9 cellular contexts compared by ENCODE assay signal in the genomic region with DNA sequence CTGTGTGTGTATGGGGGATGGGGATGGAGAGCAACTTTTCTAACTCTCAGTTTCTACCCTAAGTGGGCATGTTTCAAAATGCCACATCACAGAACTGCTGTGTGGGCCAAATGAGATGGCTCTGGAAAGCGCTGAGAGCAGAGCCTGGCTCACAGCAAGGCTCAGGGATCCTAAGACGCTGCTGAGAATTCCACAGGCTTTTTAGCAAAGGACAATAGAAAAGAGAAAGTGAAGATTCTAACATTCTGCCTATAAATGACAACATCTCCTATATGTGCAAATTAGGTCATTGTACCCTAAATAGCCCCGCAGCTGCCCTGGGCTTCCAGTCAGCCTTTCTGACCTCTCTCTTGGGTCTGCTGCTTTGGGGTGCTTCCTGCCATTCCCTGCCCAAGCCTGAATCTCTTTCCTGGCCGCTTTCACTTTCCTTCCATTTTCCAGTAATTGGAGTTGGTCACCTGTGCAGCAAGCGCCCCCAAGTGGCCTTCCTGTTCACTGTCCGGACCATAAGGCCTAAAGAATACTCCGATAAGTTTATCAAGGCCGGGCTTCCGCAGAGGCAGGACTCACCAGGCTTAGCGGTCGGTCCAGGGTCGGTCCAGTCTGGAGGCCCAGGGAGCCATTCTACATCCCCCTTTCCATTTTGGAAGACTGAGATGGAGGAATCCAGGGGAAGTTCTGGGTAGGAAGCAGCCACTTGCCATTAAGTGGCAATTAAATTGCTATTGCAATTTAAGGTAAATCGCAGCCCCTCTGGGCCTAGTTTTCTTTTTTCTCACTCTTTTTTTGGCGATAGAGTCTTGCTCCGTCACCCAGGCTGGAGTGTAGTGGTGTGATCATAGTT. TPM values are rescaled to one million over a fixed set of nuclear protein-coding genes. Genes with fewer than 3 reads are reported as not detected.
A peak's percentile ranks its signal among the peaks of the same experiment; 100 is the strongest.
DNase-seq lines count a peak whose midpoint lies in the region; ATAC-seq and TF ChIP-seq lines count a peak whose summit lies in the region.
"Had no signal": no experiment of that assay in that cellular context is flagged by ENCODE, and none has a peak within 500 bp of the region (broad histone marks: within the 10 kb centered on the region; RNA-seq: fewer than 3 reads in every experiment).

No MANE protein-coding gene starts in this region.

- TF ChIP-seq CTCF in Peyer's patch (IDR thresholded peaks at IDR 0.05) = peak; percentile 79 to 98 (median 94)

- H3K36me3 ChIP-seq in Peyer's patch = no peaks in the 10 kb centered on the region

- peak; percentile 31; the same call in 1 of the 2 replicates for TF ChIP-seq EP300 in Ishikawa (IDR thresholded peaks at IDR 0.05; ENCODE audit: borderline replicate concordance)

- peak; percentile 94 for DNase-seq in DMS53 (lab: John Stamatoyannopoulos, UW)
- DNase-seq in Peyer's patch = peak; percentile 91 to 96 (median 91)
- peak; percentile 53 for DNase-seq in activated T-helper 1 cell treated with Interleukin-2 at 50 U/mL for 16 hours (ENCODE audit: low read depth)
- DNase-seq in fibroblast of gingiva (ENCODE audit: low read depth) = peak; percentile 84
- peak; percentile 81 for DNase-seq in natural killer cell treated with Interleukin-12 subunit alpha and Interleukin-12 subunit beta and Interleukin-15 and Interleukin-18, amount 100 ng/mL, for 72 hours (ENCODE audit: low spot score)

- TF ChIP-seq RAD21 in Ishikawa (IDR thresholded peaks at IDR 0.05; ENCODE audit: low read depth) = peak; percentile 100

- H3K9me3 Mint-ChIP-seq in natural killer cell treated with Interleukin-12 subunit alpha and Interleukin-12 subunit beta and Interleukin-15 and Interleukin-18, amount 100 ng/mL, for 72 hours = no peaks in the 10 kb centered on the region
- H3K9me3 Mint-ChIP-seq in stimulated activated memory B cell treated with anti-CD40 and anti-IgM and Interleukin-4, amounts not matched to agents 10 μg/mL and 1 μg/mL and 100 μg/mL, for 72 hours = peaks cover 3% of the 10 kb centered on the region

- H3K4me3 ChIP-seq in Peyer's patch = peak overlapping the region in 3 of 4 donors; percentile 27 to 40 (median 36)

- no peaks in the 10 kb centered on the region for H3K27me3 ChIP-seq in Peyer's patch

- H3K4me1 ChIP-seq in Peyer's patch = peaks cover 3 to 21% (median 5%) of the 10 kb centered on the region in 4 donors

- no peaks in the 10 kb centered on the region for H3K9me3 ChIP-seq in Peyer's patch

- H3K4me1 Mint-ChIP-seq in natural killer cell treated with Interleukin-12 subunit alpha and Interleukin-12 subunit beta and Interleukin-15 and Interleukin-18, amount 100 ng/mL, for 72 hours (ENCODE audit: low read depth in 2 of 2) = peaks cover 9 to 14% of the 10 kb centered on the region in 2 donors
- H3K4me1 Mint-ChIP-seq in stimulated activated memory B cell treated with anti-CD40 and anti-IgM and Interleukin-4, amounts not matched to agents 10 μg/mL and 1 μg/mL and 100 μg/mL, for 72 hours = peaks cover 41% of the 10 kb centered on the region

- ATAC-seq in natural killer cell treated with Interleukin-12 subunit alpha and Interleukin-12 subunit beta and Interleukin-15 and Interleukin-18, amount 100 ng/mL, for 72 hours = peak; percentile 85 to 88
- ATAC-seq in stimulated activated memory B cell treated with anti-CD40 and anti-IgM and Interleukin-4, amounts not matched to agents 10 μg/mL and 1 μg/mL and 100 μg/mL, for 72 hours = peak; percentile 76
- ATAC-seq in HG02973 (IDR thresholded peaks at IDR 0.05; ENCODE audit: unreplicated experiment) = no peak

- H3K27me3 Mint-ChIP-seq in natural killer cell treated with Interleukin-12 subunit alpha and Interleukin-12 subunit beta and Interleukin-15 and Interleukin-18, amount 100 ng/mL, for 72 hours = no peaks in the 10 kb centered on the region
- H3K27me3 Mint-ChIP-seq in stimulated activated memory B cell treated with anti-CD40 and anti-IgM and Interleukin-4, amounts not matched to agents 10 μg/mL and 1 μg/mL and 100 μg/mL, for 72 hours = peaks cover 9% of the 10 kb centered on the region

- H3K27ac ChIP-seq in Peyer's patch = peak overlapping the region; percentile 31 to 78 (median 51)

- no peaks in the 10 kb centered on the region for H3K36me3 Mint-ChIP-seq in natural killer cell treated with Interleukin-12 subunit alpha and Interleukin-12 subunit beta and Interleukin-15 and Interleukin-18, amount 100 ng/mL, for 72 hours
- no peaks in the 10 kb centered on the region for H3K36me3 Mint-ChIP-seq in stimulated activated memory B cell treated with anti-CD40 and anti-IgM and Interleukin-4, amounts not matched to agents 10 μg/mL and 1 μg/mL and 100 μg/mL, for 72 hours

- peak in 1 of 2 donors; percentile 20 for TF ChIP-seq POLR2A in Peyer's patch (IDR thresholded peaks at IDR 0.05)

- peak overlapping the region; percentile 65 to 81 for H3K27ac Mint-ChIP-seq in natural killer cell treated with Interleukin-12 subunit alpha and Interleukin-12 subunit beta and Interleukin-15 and Interleukin-18, amount 100 ng/mL, for 72 hours
- H3K27ac Mint-ChIP-seq in stimulated activated memory B cell treated with anti-CD40 and anti-IgM and Interleukin-4, amounts not matched to agents 10 μg/mL and 1 μg/mL and 100 μg/mL, for 72 hours = peak overlapping the region; percentile 64

- H3K4me3 Mint-ChIP-seq in natural killer cell treated with Interleukin-12 subunit alpha and Interleukin-12 subunit beta and Interleukin-15 and Interleukin-18, amount 100 ng/mL, for 72 hours = peak overlapping the region; percentile 66
- peak overlapping the region; percentile 71 for H3K4me3 Mint-ChIP-seq in stimulated activated memory B cell treated with anti-CD40 and anti-IgM and Interleukin-4, amounts not matched to agents 10 μg/mL and 1 μg/mL and 100 μg/mL, for 72 hours

TF ChIP-seq in Ishikawa, 13 proteins besides CTCF, POLR2A, EP300 and RAD21:
- peak; percentile 17; the same call in 1 of the 2 replicates for TF ChIP-seq FOXM1 (IDR thresholded peaks at IDR 0.05; ENCODE audit: borderline replicate concordance, low read depth)
- TF ChIP-seq TCF12 (IDR thresholded peaks at IDR 0.05; ENCODE audit: low read depth) = 0 out of 2 replicates have a peak, but pooled peaks have one; percentile 23
- TF ChIP-seq, protein P1, sequence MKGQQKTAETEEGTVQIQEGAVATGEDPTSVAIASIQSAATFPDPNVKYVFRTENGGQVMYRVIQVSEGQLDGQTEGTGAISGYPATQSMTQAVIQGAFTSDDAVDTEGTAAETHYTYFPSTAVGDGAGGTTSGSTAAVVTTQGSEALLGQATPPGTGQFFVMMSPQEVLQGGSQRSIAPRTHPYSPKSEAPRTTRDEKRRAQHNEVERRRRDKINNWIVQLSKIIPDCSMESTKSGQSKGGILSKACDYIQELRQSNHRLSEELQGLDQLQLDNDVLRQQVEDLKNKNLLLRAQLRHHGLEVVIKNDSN (IDR thresholded peaks at IDR 0.05) = no peak
TF ChIP-seq in Ishikawa: peak in this region for 2.

RNA-seq across cellular contexts. Expression of a gene that starts 6.7 kb away (rescaled TPM):
- 100 to 1,000 TPM in 3 of 4 donors, 10 to 100 TPM in 1; 70.1 to 166 (median 143) TPM for total RNA-seq in Peyer's patch
- total RNA-seq in natural killer cell treated with Interleukin-12 subunit alpha and Interleukin-12 subunit beta and Interleukin-15 and Interleukin-18, amount 100 ng/mL, for 72 hours = 1 to 10 TPM; 2.9 to 7.4 TPM

RNA-seq across cellular contexts. Expression of a gene that starts 30.4 kb away (rescaled TPM):
- total RNA-seq in Peyer's patch = 10 to 100 TPM; 10.7 to 21.3 (median 17.0) TPM
- 10 to 100 TPM; 29.4 to 49.5 TPM for total RNA-seq in natural killer cell treated with Interleukin-12 subunit alpha and Interleukin-12 subunit beta and Interleukin-15 and Interleukin-18, amount 100 ng/mL, for 72 hours

RNA-seq across cellular contexts. Expression of a gene that starts 36.4 kb away (rescaled TPM):
- total RNA-seq in Peyer's patch = 10 to 100 TPM; 24.2 to 40.0 (median 31.1) TPM
- 10 to 100 TPM; 47.2 to 90.5 TPM for total RNA-seq in natural killer cell treated with Interleukin-12 subunit alpha and Interleukin-12 subunit beta and Interleukin-15 and Interleukin-18, amount 100 ng/mL, for 72 hours

RNA-seq across cellular contexts. Expression of a gene that starts 54.3 kb away (rescaled TPM):
- total RNA-seq in Peyer's patch = not detected
- not detected for total RNA-seq in natural killer cell treated with Interleukin-12 subunit alpha and Interleukin-12 subunit beta and Interleukin-15 and Interleukin-18, amount 100 ng/mL, for 72 hours
- total RNA-seq: subcutaneous adipose tissue had no signal

Comparison
In these comparisons a context has a peak if more than half of its experiments do, and no peak if none do; other contexts are left out.
1. RNA of a gene that starts 6.7 kb away (total RNA-seq): 70.1 to 166 TPM in Peyer's patch; 2.9 to 7.4 TPM in natural killer cell treated with Interleukin-12 subunit alpha and Interleukin-12 subunit beta and Interleukin-15 and Interleukin-18, amount 100 ng/mL, for 72 hours; every median in the first group is over 4 times any median in the second.
2. Peak in every context shown above with its lines, with median percentiles within 50 percentile points of each other: DNase-seq.